8 cellular contexts compared by ENCODE assay signal in genomic region chr2:86337235-86338099, GRCh38. TPM values are rescaled to one million over a fixed set of nuclear protein-coding genes. Genes with fewer than 3 reads are reported as not detected.
DNase-seq lines count a peak whose midpoint lies in the region; ATAC-seq and TF ChIP-seq lines count a peak whose summit lies in the region.

Gene REEP1, minus strand, starts transcription at chr2:86337626. Its CDS starts 116 bp downstream, at chr2:86337510.

- H3K36me3 Mint-ChIP-seq in Caco-2 (ENCODE audit: insufficient read depth, unreplicated experiment) (no peaks in the 10 kb centered on the region), nephron progenitor cell (ENCODE audit: low read depth) (no peaks in the 10 kb centered on the region)
- peaks cover 1% of the 10 kb centered on the region for H3K36me3 Mint-ChIP-seq in activated CD8-positive, alpha-beta T cell treated with anti-CD3 and anti-CD28 coated beads, Interleukin-2, amount 10 ng/mL, durations not matched to agents 7 days and 5 days (ENCODE audit: low read depth)

- POLR2A ChIA-PET in Caco-2 (lab: Charles Lee) = no interaction called here
- POLR2A ChIA-PET in activated CD8-positive, alpha-beta T cell treated with anti-CD3 and anti-CD28 coated beads, Interleukin-2, amount 10 ng/mL, durations not matched to agents 7 days and 5 days (lab: Charles Lee) = interaction anchor here (0.6 kb wide), 1 partner anchor 22 kb away, joined by 3 read pairs; no protein-coding TSS in a partner anchor

- ATAC-seq in HG02885 (IDR thresholded peaks at IDR 0.05; ENCODE audit: poor library complexity, unreplicated experiment) (peak; percentile 63), GM21528 (IDR thresholded peaks at IDR 0.05; ENCODE audit: low FRiP score, unreplicated experiment) (no peak), HG03469 (IDR thresholded peaks at IDR 0.05; ENCODE audit: unreplicated experiment) (no peak)
- ATAC-seq in activated CD8-positive, alpha-beta T cell treated with anti-CD3 and anti-CD28 coated beads, Interleukin-2, amount 10 ng/mL, durations not matched to agents 7 days and 5 days = peak; percentile 88

- H3K27ac Mint-ChIP-seq in Caco-2 (ENCODE audit: unreplicated experiment) = no peak within 1 kb of the TSS
- no peak within 1 kb of the TSS for H3K27ac Mint-ChIP-seq in activated CD8-positive, alpha-beta T cell treated with anti-CD3 and anti-CD28 coated beads, Interleukin-2, amount 10 ng/mL, durations not matched to agents 7 days and 5 days
- H3K27ac Mint-ChIP-seq in nephron progenitor cell = no peak within 1 kb of the TSS

- peaks cover 3% of the 10 kb centered on the region for H3K27me3 Mint-ChIP-seq in Caco-2 (ENCODE audit: insufficient read depth, unreplicated experiment)
- peaks cover 79% of the 10 kb centered on the region for H3K27me3 Mint-ChIP-seq in activated CD8-positive, alpha-beta T cell treated with anti-CD3 and anti-CD28 coated beads, Interleukin-2, amount 10 ng/mL, durations not matched to agents 7 days and 5 days (ENCODE audit: low read depth)
- peaks cover 90% of the 10 kb centered on the region for H3K27me3 Mint-ChIP-seq in nephron progenitor cell (ENCODE audit: low read depth, poor library complexity)

- H3K9me3 Mint-ChIP-seq in Caco-2 (ENCODE audit: unreplicated experiment) = no peaks in the 10 kb centered on the region
- no peaks in the 10 kb centered on the region for H3K9me3 Mint-ChIP-seq in activated CD8-positive, alpha-beta T cell treated with anti-CD3 and anti-CD28 coated beads, Interleukin-2, amount 10 ng/mL, durations not matched to agents 7 days and 5 days (ENCODE audit: insufficient read depth)
- peaks cover 26% of the 10 kb centered on the region for H3K9me3 Mint-ChIP-seq in nephron progenitor cell

- peak within 1 kb of the TSS; percentile 40 for H3K4me3 ChIP-seq in Caco-2 (ENCODE audit: low read depth, low read length)
- H3K4me3 ChIP-seq in fibroblast of the aortic adventitia (ENCODE audit: low read depth, low read length) = peak within 1 kb of the TSS; percentile 37

- DNase-seq in Caco-2 = peak in 1 of 2 experiments; percentile 70
- DNase-seq in activated CD8-positive, alpha-beta T cell treated with anti-CD3 and anti-CD28 coated beads, Interleukin-2, amount 10 ng/mL, durations not matched to agents 7 days and 5 days = no peak
- DNase-seq in fibroblast of the aortic adventitia (ENCODE audit: low read depth) = no peak
- peak; percentile 75 for DNase-seq in nephron progenitor cell
- no peak for DNase-seq in OCI-M2 (lab: John Stamatoyannopoulos, UW; ENCODE audit: unreplicated experiment)

- no peaks in the 10 kb centered on the region for H3K36me3 ChIP-seq in Caco-2 (ENCODE audit: control insufficient read depth, insufficient read depth, low read length)

- BruUV-seq in Caco-2 (replicated peaks; lab: Mats Ljungman, UMichigan) = no TSS peak

- TF ChIP-seq CTCF in Caco-2 (IDR thresholded peaks at IDR 0.05; ENCODE audit: insufficient read depth in 1 of 2, low read depth in 1 of 2, low read length in 1 of 2, severe bottlenecking in 1 of 2, unreplicated experiment in 1 of 2) (no peak), fibroblast of the aortic adventitia (IDR thresholded peaks at IDR 0.05; ENCODE audit: insufficient read depth, low read length) (no peak), nephron progenitor cell (IDR thresholded peaks at IDR 0.05) (no peak)

- no peaks in the 10 kb centered on the region for H3K27me3 ChIP-seq in Caco-2 (replicated peaks; ENCODE audit: control insufficient read depth, insufficient read depth, low read length)

- intact Hi-C loops in Caco-2 (cut with micrococcal nuclease; ENCODE audit: unreplicated experiment) = loop anchor here (2.0 kb wide), 2 partner anchors 21 to 39 kb away; no protein-coding TSS in a partner anchor

- H3K4me3 Mint-ChIP-seq in Caco-2 (ENCODE audit: unreplicated experiment) (peak within 1 kb of the TSS; percentile 87), nephron progenitor cell (peak within 1 kb of the TSS; percentile 88)
- H3K4me3 Mint-ChIP-seq in activated CD8-positive, alpha-beta T cell treated with anti-CD3 and anti-CD28 coated beads, Interleukin-2, amount 10 ng/mL, durations not matched to agents 7 days and 5 days = peak within 1 kb of the TSS; percentile 71

- peaks cover 9% of the 10 kb centered on the region for H3K4me1 ChIP-seq in Caco-2

- H3K9me3 ChIP-seq in Caco-2 = peaks cover 7% of the 10 kb centered on the region

- H3K4me1 Mint-ChIP-seq in Caco-2 (ENCODE audit: low read depth, unreplicated experiment) (peaks cover 17% of the 10 kb centered on the region), nephron progenitor cell (peaks cover 29% of the 10 kb centered on the region)
- peaks cover 16% of the 10 kb centered on the region for H3K4me1 Mint-ChIP-seq in activated CD8-positive, alpha-beta T cell treated with anti-CD3 and anti-CD28 coated beads, Interleukin-2, amount 10 ng/mL, durations not matched to agents 7 days and 5 days (ENCODE audit: low read depth)

- CTCF ChIA-PET in Caco-2 (lab: Charles Lee) = interaction anchor here (0.7 to 1.5 kb wide), 7 partner anchors 17 to 168 kb away, joined by 3 to 10 read pairs (median 5); no protein-coding TSS in a partner anchor
- CTCF ChIA-PET in activated CD8-positive, alpha-beta T cell treated with anti-CD3 and anti-CD28 coated beads, Interleukin-2, amount 10 ng/mL, durations not matched to agents 7 days and 5 days (lab: Charles Lee) = interaction anchor here (2.5 kb wide), 1 partner anchor 117 kb away, joined by 8 read pairs; no protein-coding TSS in a partner anchor

RNA-seq across cellular contexts. Expression of gene REEP1, which starts in this region (rescaled TPM):
- total RNA-seq in Caco-2 (2022) (14.9 and 16.6 TPM in 2 replicates), fibroblast of the aortic adventitia (ENCODE audit: low replicate concordance) (0.27 TPM in 1 of 2 replicates, not detected in the other)
- under 1 TPM in 1 of 2 experiments, not detected in 1; 0.21 TPM for total RNA-seq in activated CD8-positive, alpha-beta T cell treated with anti-CD3 and anti-CD28 coated beads, Interleukin-2, amount 10 ng/mL, durations not matched to agents 7 days and 5 days

Comparison
In these comparisons a context has a peak if more than half of its experiments do, and no peak if none do; other contexts are left out.
1. RNA of gene REEP1 (total RNA-seq): 14.9 to 16.6 TPM in Caco-2; 0.27 TPM in fibroblast of the aortic adventitia and 0.21 TPM in activated CD8-positive, alpha-beta T cell treated with anti-CD3 and anti-CD28 coated beads, Interleukin-2, amount 10 ng/mL, durations not matched to agents 7 days and 5 days; every median in the first group is over 10 times any median in the second.
2. Peak in ATAC-seq in activated CD8-positive, alpha-beta T cell treated with anti-CD3 and anti-CD28 coated beads, Interleukin-2, amount 10 ng/mL, durations not matched to agents 7 days and 5 days; RNA of the gene not detected or under 1 TPM.
3. Peak in every context shown above with its lines, with median percentiles within 50 percentile points of each other: H3K4me3 Mint-ChIP-seq.